2 cellular contexts compared by ENCODE assay signal in genomic region chr17:19093684-19094075, GRCh38. TPM values are rescaled to one million over a fixed set of nuclear protein-coding genes. Genes with fewer than 3 reads are reported as not detected.
"Had no signal": no experiment of that assay in that cellular context is flagged by ENCODE, and none has a peak within 500 bp of the region (broad histone marks: within the 10 kb centered on the region; RNA-seq: fewer than 3 reads in every experiment).

No MANE protein-coding gene starts in this region.

RNA-seq across cellular contexts. Expression of gene GRAPL, which starts 33.7 kb away (rescaled TPM):
- total RNA-seq: body of pancreas, occipital lobe had no signal
